ENCODE assay signal across 8 cellular contexts in genomic region chr1:207805841-207806421, GRCh38. TPM values are rescaled to one million over a fixed set of nuclear protein-coding genes. Genes with fewer than 3 reads are reported as not detected.
DNase-seq lines count a peak whose midpoint lies in the region; ATAC-seq and TF ChIP-seq lines count a peak whose summit lies in the region.

No MANE protein-coding gene starts in this region.

- no peak for ATAC-seq in activated CD8-positive, alpha-beta T cell treated with anti-CD3 and anti-CD28 coated beads, Interleukin-2, amount 10 ng/mL, durations not matched to agents 7 days and 5 days

- DNase-seq in ELF-1 (ENCODE audit: low read depth, low spot score) (peak; percentile 45), glutamatergic neuron (no peak), retinal pigment epithelial cell (ENCODE audit: low read depth) (peak; percentile 60), NCI-H1436 (lab: John Stamatoyannopoulos, UW) (no peak), NCI-H187 (lab: John Stamatoyannopoulos, UW) (no peak), DMS79 (lab: John Stamatoyannopoulos, UW) (no peak)
- peak; percentile 18 for DNase-seq in activated CD8-positive, alpha-beta T cell treated with anti-CD3 and anti-CD28 coated beads, Interleukin-2, amount 10 ng/mL, durations not matched to agents 7 days and 5 days
- no peak for DNase-seq in activated CD4-positive, CD25-positive, alpha-beta regulatory T cell treated with anti-CD3 and anti-CD28 coated beads, Interleukin-2, amount 50 U/mL, for 72 hours

- no peak overlapping the region for H3K27ac Mint-ChIP-seq in activated CD8-positive, alpha-beta T cell treated with anti-CD3 and anti-CD28 coated beads, Interleukin-2, amount 10 ng/mL, durations not matched to agents 7 days and 5 days
- peak overlapping the region; percentile 48 for H3K27ac Mint-ChIP-seq in glutamatergic neuron (ENCODE audit: unreplicated experiment)

- H3K9me3 Mint-ChIP-seq in activated CD8-positive, alpha-beta T cell treated with anti-CD3 and anti-CD28 coated beads, Interleukin-2, amount 10 ng/mL, durations not matched to agents 7 days and 5 days (ENCODE audit: insufficient read depth) = no peaks in the 10 kb centered on the region
- H3K9me3 Mint-ChIP-seq in glutamatergic neuron (ENCODE audit: unreplicated experiment) = no peaks in the 10 kb centered on the region

- no peak overlapping the region for H3K4me3 ChIP-seq in retinal pigment epithelial cell (ENCODE audit: low read length)

- peaks cover 57% of the 10 kb centered on the region for H3K36me3 Mint-ChIP-seq in activated CD8-positive, alpha-beta T cell treated with anti-CD3 and anti-CD28 coated beads, Interleukin-2, amount 10 ng/mL, durations not matched to agents 7 days and 5 days (ENCODE audit: low read depth)
- H3K36me3 Mint-ChIP-seq in glutamatergic neuron (ENCODE audit: unreplicated experiment) = no peaks in the 10 kb centered on the region

- POLR2A ChIA-PET in activated CD8-positive, alpha-beta T cell treated with anti-CD3 and anti-CD28 coated beads, Interleukin-2, amount 10 ng/mL, durations not matched to agents 7 days and 5 days (lab: Charles Lee) = no interaction called here

- peaks cover 31% of the 10 kb centered on the region for H3K4me1 Mint-ChIP-seq in activated CD8-positive, alpha-beta T cell treated with anti-CD3 and anti-CD28 coated beads, Interleukin-2, amount 10 ng/mL, durations not matched to agents 7 days and 5 days (ENCODE audit: low read depth)
- H3K4me1 Mint-ChIP-seq in glutamatergic neuron (ENCODE audit: low read depth, unreplicated experiment) = peaks cover 17% of the 10 kb centered on the region

- H3K4me3 Mint-ChIP-seq in activated CD8-positive, alpha-beta T cell treated with anti-CD3 and anti-CD28 coated beads, Interleukin-2, amount 10 ng/mL, durations not matched to agents 7 days and 5 days = no peak overlapping the region
- H3K4me3 Mint-ChIP-seq in glutamatergic neuron (ENCODE audit: unreplicated experiment) = peak overlapping the region; percentile 25

- CTCF ChIA-PET in activated CD8-positive, alpha-beta T cell treated with anti-CD3 and anti-CD28 coated beads, Interleukin-2, amount 10 ng/mL, durations not matched to agents 7 days and 5 days (lab: Charles Lee) = interaction anchor here (1.2 to 3.3 kb wide), 3 partner anchors 9 to 63 kb away, joined by 3 to 30 read pairs (median 4); no protein-coding TSS in a partner anchor

- no peaks in the 10 kb centered on the region for H3K27me3 Mint-ChIP-seq in activated CD8-positive, alpha-beta T cell treated with anti-CD3 and anti-CD28 coated beads, Interleukin-2, amount 10 ng/mL, durations not matched to agents 7 days and 5 days (ENCODE audit: low read depth)
- peaks cover 3% of the 10 kb centered on the region for H3K27me3 Mint-ChIP-seq in glutamatergic neuron (ENCODE audit: unreplicated experiment)

- TF ChIP-seq CTCF in glutamatergic neuron (IDR thresholded peaks at IDR 0.05; ENCODE audit: partially characterized antibody, unreplicated experiment) (no peak), retinal pigment epithelial cell (conservative IDR thresholded peaks at IDR 0.05; ENCODE audit: low read depth, low read length) (no peak)

RNA-seq across cellular contexts. Expression of gene CD46, which starts 54.1 kb away (rescaled TPM):
- total RNA-seq in activated CD8-positive, alpha-beta T cell treated with anti-CD3 and anti-CD28 coated beads, Interleukin-2, amount 10 ng/mL, durations not matched to agents 7 days and 5 days = 10 to 100 TPM; 94.1 to 98.3 TPM
- 188 TPM for total RNA-seq in glutamatergic neuron (ENCODE audit: unreplicated experiment)

Comparison
In these comparisons a context has a peak if more than half of its experiments do, and no peak if none do; other contexts are left out.
1. DNase-seq: peak in ELF-1 (single experiment), activated CD8-positive, alpha-beta T cell treated with anti-CD3 and anti-CD28 coated beads, Interleukin-2, amount 10 ng/mL, durations not matched to agents 7 days and 5 days (single experiment) and retinal pigment epithelial cell (single experiment); none in glutamatergic neuron (single experiment), NCI-H1436 (single experiment), activated CD4-positive, CD25-positive, alpha-beta regulatory T cell treated with anti-CD3 and anti-CD28 coated beads, Interleukin-2, amount 50 U/mL, for 72 hours (single experiment), NCI-H187 (0 of 2) and DMS79 (single experiment).